Comparison of ENCODE assay signal across 16 cellular contexts in the genomic region with DNA sequence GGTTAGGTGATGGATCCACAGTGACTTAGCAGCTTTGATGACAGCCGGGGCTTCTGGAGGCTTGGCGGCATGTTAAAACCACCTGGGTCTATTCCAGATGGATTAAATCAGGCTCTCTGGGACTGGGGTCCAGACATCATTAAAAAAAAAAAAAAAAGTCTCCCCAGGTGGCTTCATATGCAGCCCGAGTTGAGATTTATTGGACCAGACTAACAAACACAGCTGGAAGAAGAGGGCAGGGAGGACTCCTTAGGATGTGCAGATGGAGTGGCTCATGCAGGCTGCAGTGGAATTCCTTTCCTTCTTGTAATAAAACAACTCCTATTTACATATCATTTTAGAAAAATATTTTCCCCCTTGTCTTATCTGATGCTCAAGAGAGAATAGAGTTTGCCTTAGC.
DNase-seq lines count a peak whose midpoint lies in the region; ATAC-seq and TF ChIP-seq lines count a peak whose summit lies in the region.
"Had no signal": no experiment of that assay in that cellular context is flagged by ENCODE, and none has a peak within 500 bp of the region (broad histone marks: within the 10 kb centered on the region; RNA-seq: fewer than 3 reads in every experiment).

No MANE protein-coding gene starts in this region.

- intact Hi-C loops in CD4-positive, alpha-beta memory T cell (cut with micrococcal nuclease) = no loop called here

- H3K4me1 ChIP-seq in CD4-positive, alpha-beta memory T cell (ENCODE audit: insufficient read depth, low read length) = peaks cover 30% of the 10 kb centered on the region

- CTCF ChIA-PET in CD4-positive, alpha-beta memory T cell (lab: Charles Lee; ENCODE audit: partially characterized antibody) = interaction anchor here (0.9 to 1.3 kb wide), 4 partner anchors 23 to 323 kb away, joined by 3 to 5 read pairs (median 4); no protein-coding TSS in a partner anchor
- CTCF ChIA-PET in T-cell (lab: Charles Lee) = no interaction called here

- H3K27me3 Mint-ChIP-seq in CD4-positive, alpha-beta memory T cell = no peaks in the 10 kb centered on the region
- H3K27me3 Mint-ChIP-seq in T-cell (no peaks in the 10 kb centered on the region), nephron (ENCODE audit: low read depth) (no peaks in the 10 kb centered on the region)

- H3K27me3 ChIP-seq in CD4-positive, alpha-beta memory T cell (ENCODE audit: insufficient read depth, low read length) = no peaks in the 10 kb centered on the region

- DNase-seq in NCI-H82 (lab: John Stamatoyannopoulos, UW) (peak; percentile 14), NCI-H82 treated with DMSO at 0.1 percent for 48 hours (lab: John Stamatoyannopoulos, UW; ENCODE audit: unreplicated experiment) (no peak), T-cell (no peak)
- DNase-seq in CD4-positive, alpha-beta memory T cell = no peak
- no peak for DNase-seq in central memory CD4-positive, alpha-beta T cell
- DNase-seq: activated CD4-positive, CD25-positive, alpha-beta regulatory T cell; activated naive CD4-positive, alpha-beta T cell treated with Interleukin-2 at 50 U/mL for 16 hours; NK-92 treated with Interleukin-12 subunit alpha and Interleukin-12 subunit beta, amount 100 ng/mL, for 24 hours; stimulated activated naive CD8-positive, alpha-beta T cell treated with anti-CD3 and anti-CD28 coated beads, Interleukin-15, Interleukin-2, amounts not matched to agents 100 U/mL and 50 U/mL, for 24 hours had no signal

- peak overlapping the region in 5 of 7 donors; percentile 77 to 91 (median 86) for H3K27ac Mint-ChIP-seq in CD4-positive, alpha-beta memory T cell
- peak overlapping the region; percentile 12 to 43 for H3K27ac Mint-ChIP-seq in T-cell
- H3K27ac Mint-ChIP-seq in nephron = peak overlapping the region; percentile 18 to 64 (median 59)

- H3K36me3 Mint-ChIP-seq in CD4-positive, alpha-beta memory T cell = peaks cover 0 to 10% of the 10 kb centered on the region in 2 donors
- peaks cover 3% of the 10 kb centered on the region for H3K36me3 Mint-ChIP-seq in T-cell
- no peaks in the 10 kb centered on the region for H3K36me3 Mint-ChIP-seq in nephron (ENCODE audit: low read depth)

- no peak overlapping the region for H3K4me3 ChIP-seq in CD4-positive, alpha-beta memory T cell (ENCODE audit: low read length in 2 of 2)

- H3K9me3 ChIP-seq in CD4-positive, alpha-beta memory T cell (ENCODE audit: control insufficient read depth in 1 of 2, low read length in 2 of 2) = no peaks in the 10 kb centered on the region

- TF ChIP-seq CTCF in nephron (IDR thresholded peaks at IDR 0.05; ENCODE audit: unreplicated experiment in 3 of 3) = no peak

- POLR2A ChIA-PET in CD4-positive, alpha-beta memory T cell (lab: Charles Lee; ENCODE audit: partially characterized antibody) = interaction anchor here (0.7 to 2.2 kb wide), 5 partner anchors 9 to 237 kb away, joined by 3 to 11 read pairs (median 6); a partner anchor contains a TSS
- POLR2A ChIA-PET in T-cell (lab: Charles Lee) = interaction anchor here in 1 of 2 donors (1.2 kb wide), 1 partner anchor 32 kb away, joined by 3 read pairs; no protein-coding TSS in a partner anchor

- peaks cover 0 to 10% (median 5%) of the 10 kb centered on the region in 8 donors for H3K9me3 Mint-ChIP-seq in CD4-positive, alpha-beta memory T cell
- H3K9me3 Mint-ChIP-seq in T-cell = peaks cover 0 to 4% (median 3%) of the 10 kb centered on the region in 3 donors
- H3K9me3 Mint-ChIP-seq in nephron = peaks cover 4% of the 10 kb centered on the region
- H3K9me3 Mint-ChIP-seq: dendritic cell treated with granulocyte-macrophage colony-stimulating factor and Interleukin-4, amounts not matched to agents 40 ng/mL and 50 ng/mL, for 4 days had no signal

- ATAC-seq in T-cell (replicated peaks in 1 of 4) (no peak), GM21526 (IDR thresholded peaks at IDR 0.05; ENCODE audit: low FRiP score, unreplicated experiment) (no peak), GM19395 (IDR thresholded peaks at IDR 0.05; ENCODE audit: unreplicated experiment) (no peak)
- ATAC-seq: stimulated activated naive CD8-positive, alpha-beta T cell treated with anti-CD3 and anti-CD28 coated beads, Interleukin-15, Interleukin-2, amounts not matched to agents 100 U/mL and 50 U/mL, for 24 hours had no signal

- H3K4me1 Mint-ChIP-seq in CD4-positive, alpha-beta memory T cell = peaks cover 43 to 66% (median 53%) of the 10 kb centered on the region in 4 donors
- peaks cover 63 to 71% (median 67%) of the 10 kb centered on the region in 3 donors for H3K4me1 Mint-ChIP-seq in T-cell
- peaks cover 40% of the 10 kb centered on the region for H3K4me1 Mint-ChIP-seq in nephron

- no peaks in the 10 kb centered on the region for H3K36me3 ChIP-seq in CD4-positive, alpha-beta memory T cell (ENCODE audit: insufficient read depth, low read length)

- H3K27ac ChIP-seq in CD4-positive, alpha-beta memory T cell (ENCODE audit: low read depth, low read length) = no peak overlapping the region
- H3K27ac ChIP-seq: epithelial cell of prostate, GM23248, RWPE1 had no signal

- peak overlapping the region in 4 of 8 donors; percentile 28 to 89 (median 87) for H3K4me3 Mint-ChIP-seq in CD4-positive, alpha-beta memory T cell
- H3K4me3 Mint-ChIP-seq in T-cell = peak overlapping the region in 2 of 3 donors; percentile 6 to 84
- no peak overlapping the region for H3K4me3 Mint-ChIP-seq in nephron

Comparison
In these comparisons a context has a peak if more than half of its experiments do, and no peak if none do; other contexts are left out.
1. H3K27ac Mint-ChIP-seq: peak in every context shown above with its lines; median percentile 86 in CD4-positive, alpha-beta memory T cell; 59 in nephron; 28 in T-cell.
2. H3K4me3 Mint-ChIP-seq: peak in T-cell (2 of 3); none in nephron (0 of 3).